Comparison of ENCODE assay signal across 9 cellular contexts in genomic region chr17:41864498-41864836, GRCh38. TPM values are rescaled to one million over a fixed set of nuclear protein-coding genes. Genes with fewer than 3 reads are reported as not detected.
DNase-seq lines count a peak whose midpoint lies in the region; ATAC-seq and TF ChIP-seq lines count a peak whose summit lies in the region.
"Had no signal": no experiment of that assay in that cellular context is flagged by ENCODE, and none has a peak within 500 bp of the region (broad histone marks: within the 10 kb centered on the region; RNA-seq: fewer than 3 reads in every experiment).

No MANE protein-coding gene starts in this region.

- H3K4me2 ChIP-seq in HCT116 (ENCODE audit: low read length): peak overlapping the region; percentile 97

- H3K79me2 ChIP-seq in HCT116 (ENCODE audit: insufficient read depth, low read length): peaks cover 54% of the 10 kb centered on the region

- no peaks in the 10 kb centered on the region for H4K20me1 ChIP-seq in HCT116 (ENCODE audit: insufficient read depth)

- no peaks in the 10 kb centered on the region for H3K27me3 Mint-ChIP-seq in CD4-positive, CD25-positive, alpha-beta regulatory T cell
- H3K27me3 Mint-ChIP-seq in WTC11 (ENCODE audit: low read depth): no peaks in the 10 kb centered on the region

- TF ChIP-seq RAD21 in HCT116 (IDR thresholded peaks at IDR 0.05; ENCODE audit: low read depth): no peak

- H3K27ac ChIP-seq in CD4-positive, CD25-positive, alpha-beta regulatory T cell (ENCODE audit: insufficient read depth, low read length, poor library complexity, severe bottlenecking): peak overlapping the region; percentile 85
- H3K27ac ChIP-seq in HCT116 (ENCODE audit: low read depth, low read length) (peak overlapping the region; percentile 78), upper lobe of right lung (peak overlapping the region; percentile 95)

- no peak for ATAC-seq in CD4-positive, CD25-positive, alpha-beta regulatory T cell (ENCODE audit: low read depth in 2 of 2)
- ATAC-seq in HCT116 (no peak), WTC11 (no peak; the same call in 1 of the 2 replicates), upper lobe of right lung (no peak)

- H2AFZ ChIP-seq in HCT116 (ENCODE audit: low read depth, low read length, poor library complexity, severe bottlenecking): no peak overlapping the region

- TF ChIP-seq POLR2A in HCT116 (IDR thresholded peaks at IDR 0.05; ENCODE audit: borderline replicate concordance, extremely low read depth, insufficient read depth, insufficient read length): no peak

- no peaks in the 10 kb centered on the region for H3K9me2 ChIP-seq in HCT116 (ENCODE audit: insufficient read depth)

- RAD21 ChIA-PET in HCT116 (lab: Charles Lee; ENCODE audit: low non-redundant PET in 1 of 2, low total read pairs in 2 of 2, uncharacterized antibody in 2 of 2, unreplicated experiment in 2 of 2): no interaction called here

- TF ChIP-seq CTCF in HCT116 (IDR thresholded peaks at IDR 0.05 in 2 of 3, conservative IDR thresholded peaks at IDR 0.05 in 1 of 3; ENCODE audit: borderline replicate concordance in 1 of 3, insufficient read depth in 1 of 3, low read depth in 2 of 3, low read length in 2 of 3): no peak
- no peak for TF ChIP-seq CTCF in WTC11 (IDR thresholded peaks at IDR 0.05)
- TF ChIP-seq CTCF in upper lobe of right lung (IDR thresholded peaks at IDR 0.05): no peak

- CTCF ChIA-PET in HCT116 (lab: Charles Lee): interaction anchor here (0.6 kb wide), 1 partner anchor 142 kb away, joined by 5 read pairs; no protein-coding TSS in a partner anchor
- CTCF ChIA-PET in WTC11 (lab: Charles Lee): interaction anchor here (0.8 to 3.8 kb wide), 11 partner anchors 29 to 168 kb away, joined by 3 to 20 read pairs (median 5); partner anchors contain the start of genes FKBP10, JUP, NKIRAS2 and NT5C3B

- peaks cover 6% of the 10 kb centered on the region for H3K36me3 Mint-ChIP-seq in CD4-positive, CD25-positive, alpha-beta regulatory T cell
- peaks cover 27% of the 10 kb centered on the region for H3K36me3 Mint-ChIP-seq in WTC11

- H3K4me3 ChIP-seq in CD4-positive, CD25-positive, alpha-beta regulatory T cell (ENCODE audit: low read depth, low read length): peak overlapping the region; percentile 94
- H3K4me3 ChIP-seq in HCT116 (replicated peaks in 1 of 2; ENCODE audit: low read depth in 1 of 2, low read length in 2 of 2) (peak overlapping the region; percentile 95 to 100), upper lobe of right lung (peak overlapping the region; percentile 96)

- BruUV-seq in HCT116 (replicated peaks; lab: Mats Ljungman, UMichigan): no TSS peak

- no peaks in the 10 kb centered on the region for H3K27me3 ChIP-seq in CD4-positive, CD25-positive, alpha-beta regulatory T cell (ENCODE audit: control insufficient read depth, insufficient read depth, low read length)
- H3K27me3 ChIP-seq in HCT116 (ENCODE audit: insufficient read depth, low read length): no peaks in the 10 kb centered on the region
- no peaks in the 10 kb centered on the region for H3K27me3 ChIP-seq in upper lobe of right lung

- POLR2A ChIA-PET in HCT116 (lab: Charles Lee): interaction anchor here (0.7 to 1.3 kb wide), 2 partner anchors 16 to 86 kb away, joined by 3 to 5 read pairs; no protein-coding TSS in a partner anchor
- POLR2A ChIA-PET in WTC11 (lab: Charles Lee): interaction anchor here (0.5 to 3.3 kb wide), 12 partner anchors 29 to 287 kb away, joined by 3 to 20 read pairs (median 4); partner anchors contain the start of genes ACLY, CNP, EIF1 and JUP

- peaks cover 45% of the 10 kb centered on the region for H3K4me1 ChIP-seq in CD4-positive, CD25-positive, alpha-beta regulatory T cell (ENCODE audit: control insufficient read depth, insufficient read depth, low read length, poor library complexity, severe bottlenecking)
- peaks cover 9 to 18% of the 10 kb centered on the region in 2 experiments; a peak in 3 of 4 replicates for H3K4me1 ChIP-seq in HCT116 (ENCODE audit: control insufficient read depth in 1 of 2, insufficient read depth in 2 of 2, low read length in 2 of 2)
- peaks cover 18% of the 10 kb centered on the region for H3K4me1 ChIP-seq in upper lobe of right lung

- peak overlapping the region; percentile 99 for H3K9ac ChIP-seq in HCT116 (ENCODE audit: low read length)

- no peak overlapping the region for H3K27ac Mint-ChIP-seq in CD4-positive, CD25-positive, alpha-beta regulatory T cell
- H3K27ac Mint-ChIP-seq in WTC11: no peak overlapping the region

- peaks cover 19% of the 10 kb centered on the region for H3K36me3 ChIP-seq in CD4-positive, CD25-positive, alpha-beta regulatory T cell (ENCODE audit: control insufficient read depth, insufficient read depth, low read length)
- H3K36me3 ChIP-seq in HCT116 (ENCODE audit: control insufficient read depth in 1 of 2, insufficient read depth in 2 of 2, low read length in 2 of 2) (peaks cover 12 to 15% of the 10 kb centered on the region in 2 experiments), upper lobe of right lung (peaks cover 28% of the 10 kb centered on the region)

- H3K9me3 ChIP-seq in CD4-positive, CD25-positive, alpha-beta regulatory T cell (ENCODE audit: control insufficient read depth in 2 of 2, low read length in 2 of 2): no peaks in the 10 kb centered on the region
- H3K9me3 ChIP-seq in HCT116 (ENCODE audit: control insufficient read depth in 1 of 2, insufficient read depth in 1 of 2, low read depth in 1 of 2, low read length in 2 of 2) (no peaks in the 10 kb centered on the region), upper lobe of right lung (no peaks in the 10 kb centered on the region)

- peak in 1 of 3 donors; percentile 47 for DNase-seq in CD4-positive, CD25-positive, alpha-beta regulatory T cell
- DNase-seq in HCT116 (ENCODE audit: low read depth, low spot score): no peak
- peak; percentile 62 for DNase-seq in WTC11 (ENCODE audit: low spot score)
- DNase-seq in iPS-NIHi11 (ENCODE audit: low spot score): peak; percentile 76
- DNase-seq in upper lobe of right lung: no peak
- no peak for DNase-seq in GF-D8 (lab: John Stamatoyannopoulos, UW)
- no peak for DNase-seq in COR-L47 (lab: John Stamatoyannopoulos, UW)
- DNase-seq in epidermal melanocyte (ENCODE audit: insufficient read length, low spot score): no peak

- no peaks in the 10 kb centered on the region for H3K9me3 Mint-ChIP-seq in CD4-positive, CD25-positive, alpha-beta regulatory T cell
- no peaks in the 10 kb centered on the region for H3K9me3 Mint-ChIP-seq in WTC11

- intact Hi-C loops in HCT116 (cut with micrococcal nuclease): no loop called here
- intact Hi-C loops in upper lobe of right lung (cut with DNase I): no loop called here

- H3K4me3 Mint-ChIP-seq in CD4-positive, CD25-positive, alpha-beta regulatory T cell: no peak overlapping the region
- H3K4me3 Mint-ChIP-seq in WTC11: no peak overlapping the region

- peaks cover 13 to 47% (median 33%) of the 10 kb centered on the region in 4 donors for H3K4me1 Mint-ChIP-seq in CD4-positive, CD25-positive, alpha-beta regulatory T cell
- peaks cover 27% of the 10 kb centered on the region for H3K4me1 Mint-ChIP-seq in WTC11

TF ChIP-seq in WTC11, 78 proteins besides CTCF, POLR2A, EP300 and RAD21 (continues in another document):
- TF ChIP-seq FOXP4 (CRISPR knock-in tag; IDR thresholded peaks at IDR 0.05): no peak

RNA-seq across cellular contexts. Expression of gene KLHL11, which starts 0.8 kb away (rescaled TPM):
- 21.7 TPM for total RNA-seq in CD4-positive, CD25-positive, alpha-beta regulatory T cell
- polyA plus RNA-seq in CD4-positive, CD25-positive, alpha-beta regulatory T cell: 10 to 100 TPM in 1 of 4 donors, 1 to 10 TPM in 3; 5.4 to 11.5 (median 6.7) TPM
- total RNA-seq in HCT116 (2021; ENCODE audit: unreplicated experiment) (22.4 TPM), WTC11 (2021) (13.4 to 15.0 TPM (median 14.7 TPM) in 3 replicates), upper lobe of right lung (12.6 TPM)
- 4.2 TPM in 2 replicates for polyA plus RNA-seq in HCT116 (2012)

RNA-seq across cellular contexts. Expression of gene KLHL10, which starts 26.8 kb away (rescaled TPM):
- total RNA-seq in CD4-positive, CD25-positive, alpha-beta regulatory T cell: not detected
- polyA plus RNA-seq in CD4-positive, CD25-positive, alpha-beta regulatory T cell: under 1 TPM in 3 of 4 donors, not detected in 1; 0.19 to 0.25 (median 0.21) TPM
- total RNA-seq in HCT116 (2021; ENCODE audit: unreplicated experiment) (not detected), WTC11 (2021) (0.14 to 0.35 TPM (median 0.14 TPM) in 3 replicates), upper lobe of right lung (0.29 TPM)
- polyA plus RNA-seq in HCT116 (2012): 0.04 and 0.06 TPM in 2 replicates
- total RNA-seq: left colon had no signal

RNA-seq across cellular contexts. Expression of gene NT5C3B, which starts 28.4 kb away (rescaled TPM):
- 17.9 TPM for total RNA-seq in CD4-positive, CD25-positive, alpha-beta regulatory T cell
- 10 to 100 TPM; 15.5 to 37.7 (median 18.1) TPM for polyA plus RNA-seq in CD4-positive, CD25-positive, alpha-beta regulatory T cell
- total RNA-seq in HCT116 (2021; ENCODE audit: unreplicated experiment) (110 TPM), WTC11 (2021) (58.1 to 62.9 TPM (median 59.4 TPM) in 3 replicates), upper lobe of right lung (36.5 TPM)
- polyA plus RNA-seq in HCT116 (2012): 83.7 and 114 TPM in 2 replicates

RNA-seq across cellular contexts. Expression of gene FKBP10, which starts 51.7 kb away (rescaled TPM):
- total RNA-seq in CD4-positive, CD25-positive, alpha-beta regulatory T cell: not detected
- polyA plus RNA-seq in CD4-positive, CD25-positive, alpha-beta regulatory T cell: under 1 TPM in 1 of 4 donors, not detected in 3; 0.25 TPM
- total RNA-seq in HCT116 (2021; ENCODE audit: unreplicated experiment) (78.5 TPM), WTC11 (2021) (227 to 243 TPM (median 232 TPM) in 3 replicates), upper lobe of right lung (34.5 TPM)
- polyA plus RNA-seq in HCT116 (2012): 70.0 and 93.6 TPM in 2 replicates

RNA-seq across cellular contexts. Expression of gene P3H4, which starts 52.7 kb away (rescaled TPM):
- 1.7 TPM for total RNA-seq in CD4-positive, CD25-positive, alpha-beta regulatory T cell
- 1 to 10 TPM in 3 of 4 donors, under 1 TPM in 1; 0.59 to 2.9 (median 2.5) TPM for polyA plus RNA-seq in CD4-positive, CD25-positive, alpha-beta regulatory T cell
- total RNA-seq in HCT116 (2021; ENCODE audit: unreplicated experiment) (23.4 TPM), WTC11 (2021) (32.1 to 34.6 TPM (median 33.5 TPM) in 3 replicates), upper lobe of right lung (9.5 TPM)
- 17.4 and 22.0 TPM in 2 replicates for polyA plus RNA-seq in HCT116 (2012)

Comparison
In these comparisons a context has a peak if more than half of its experiments do, and no peak if none do; other contexts are left out.
1. DNase-seq: peak in WTC11 (single experiment) and iPS-NIHi11 (single experiment); none in HCT116 (single experiment), upper lobe of right lung (single experiment), GF-D8 (single experiment), COR-L47 (single experiment) and epidermal melanocyte (single experiment).
2. Peak in every context shown above with its lines, with median percentiles within 50 percentile points of each other: H3K27ac ChIP-seq and H3K4me3 ChIP-seq.